ENCODE assay signal across 27 cellular contexts in genomic region chr5:119532637-119533036, GRCh38.
"Had no signal": no experiment of that assay in that cellular context is flagged by ENCODE, and none has a peak within 500 bp of the region (broad histone marks: within the 10 kb centered on the region; RNA-seq: fewer than 3 reads in every experiment).

No MANE protein-coding gene starts in this region.

- H3K4me3 ChIP-seq: left lung, lower lobe of right lung, pancreas, prostate gland, skin epidermis, stomach, testis, thyroid gland, transverse colon, upper lobe of left lung, vagina had no signal

- H3K36me3 ChIP-seq: prostate gland had no signal

- FAIRE-seq: keratinocyte, pancreas had no signal

- H3K27ac ChIP-seq: left lung, lower lobe of right lung, pancreas, prostate gland, skin epidermis, stomach, testis, thyroid gland, transverse colon, upper lobe of left lung, vagina had no signal

- H3K4me1 ChIP-seq: left lung, lower lobe of right lung, pancreas, stomach, testis, thyroid gland, transverse colon, upper lobe of left lung, vagina had no signal

- DNase-seq: left colon; left lung; lower lobe of right lung; mammary epithelial cell; mesenchymal stem cell; naive thymus-derived CD8-positive, alpha-beta T cell; nucleus accumbens; pancreas; posterior cingulate gyrus; retina; right cardiac atrium; stimulated activated CD4-positive, alpha-beta T cell treated with anti-CD3 and anti-CD28 coated beads, Interleukin-12 subunit alpha, Interleukin-12 subunit beta, amount 100 ng/mL, for 4 hours; stimulated activated CD4-positive, alpha-beta T cell treated with anti-CD3 and anti-CD28 coated beads, Interleukin-15, amount 100 ng/mL, for 24 hours; stimulated activated CD4-positive, alpha-beta T cell treated with anti-CD3 and anti-CD28 coated beads, Interleukin-2, amount 100 ng/mL, for 24 hours; stimulated activated CD4-positive, alpha-beta T cell treated with anti-CD3 and anti-CD28 coated beads, Interleukin-4, amount 100 ng/mL, for 1 hour; stimulated activated naive B cell treated with anti-CD40 and anti-IgM and Interleukin-4, amounts not matched to agents 10 μg/mL and 1 μg/mL and 100 μg/mL, for 72 hours; stimulated activated naive CD8-positive, alpha-beta T cell treated with anti-CD3 and anti-CD28 coated beads, Interleukin-15, Interleukin-2, amounts not matched to agents 100 U/mL and 50 U/mL, for 24 hours; stomach; testis; thyroid gland; transverse colon; upper lobe of left lung had no signal

- ATAC-seq: left colon; left lung; lower lobe of right lung; naive thymus-derived CD8-positive, alpha-beta T cell; pancreas; right cardiac atrium; sciatic nerve; stimulated activated naive B cell treated with anti-CD40 and anti-IgM and Interleukin-4, amounts not matched to agents 10 μg/mL and 1 μg/mL and 100 μg/mL, for 72 hours; stimulated activated naive CD8-positive, alpha-beta T cell treated with anti-CD3 and anti-CD28 coated beads, Interleukin-15, Interleukin-2, amounts not matched to agents 100 U/mL and 50 U/mL, for 24 hours had no signal

- H3K27me3 ChIP-seq: left lung, pancreas, stomach, testis, thyroid gland, transverse colon, upper lobe of left lung, vagina had no signal

- H3K9me3 ChIP-seq: left lung, lower lobe of right lung, pancreas, prostate gland, stomach, testis, thyroid gland, transverse colon, upper lobe of left lung, vagina had no signal
